ENCODE assay signal across 1 cellular context in the genomic region with DNA sequence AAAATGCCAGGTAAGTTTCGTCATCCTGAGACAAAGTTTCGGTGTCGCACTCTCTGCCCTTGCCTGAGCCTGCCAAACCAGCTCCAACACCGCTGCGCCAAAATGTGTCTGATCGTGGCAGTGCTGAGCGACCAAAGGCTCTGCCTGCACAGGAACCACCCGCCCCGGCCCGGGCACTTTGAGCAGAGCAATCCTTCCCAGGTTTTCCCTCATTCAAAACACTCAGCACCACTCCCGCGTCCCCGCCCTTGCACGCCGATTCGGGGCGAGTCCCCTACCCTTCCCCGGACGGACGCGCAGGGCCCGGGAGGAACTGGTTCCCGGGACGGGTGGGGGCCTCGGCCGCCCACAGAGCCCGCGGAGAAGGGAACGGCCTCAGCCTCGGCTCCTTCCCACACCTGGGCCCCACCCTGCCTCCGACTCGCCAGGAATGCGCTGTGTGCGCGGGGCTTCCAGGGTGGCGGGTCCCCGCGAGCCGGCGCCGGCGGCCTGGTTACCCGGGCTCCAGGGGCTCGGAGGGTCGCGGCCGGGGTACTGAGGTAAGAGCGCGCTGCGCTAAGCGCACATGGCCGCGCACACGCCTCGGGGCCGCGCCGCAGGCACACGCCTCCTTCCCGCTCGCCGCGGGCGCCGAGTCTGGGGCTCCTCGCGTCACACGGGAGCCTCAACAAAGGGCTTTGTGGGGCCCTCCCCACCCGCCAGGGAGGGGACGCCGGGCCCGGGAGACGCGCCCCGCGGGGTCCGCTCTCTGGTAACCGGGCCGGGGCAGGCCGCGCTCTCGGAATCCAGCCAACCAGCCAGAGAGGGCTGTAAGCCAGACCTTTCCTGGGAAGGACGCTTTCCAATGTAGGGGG.
TF ChIP-seq lines count a peak whose summit lies in the region.

A gene with protein sequence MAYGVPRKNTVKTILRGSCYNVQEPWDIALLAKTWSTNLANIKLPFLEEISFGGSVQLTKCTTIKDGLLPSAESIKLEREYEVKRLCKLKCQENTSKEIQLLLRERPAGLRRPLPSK (minus strand): TSS at position 638 of the 854 bp plus-strand sequence. CDS start 902 bp downstream, outside the sequence.

TF ChIP-seq in A549, 52 proteins besides CTCF, POLR2A, EP300 and RAD21 (continued from another document):
- TF ChIP-seq E2F6 (IDR thresholded peaks at IDR 0.05; ENCODE audit: borderline replicate concordance, low read depth) (peak; percentile 82), MYC (IDR thresholded peaks at IDR 0.05; ENCODE audit: borderline replicate concordance, low read length) (peak; percentile 36; the same call in 1 of the 2 replicates), NPAS2 (CRISPR knock-in tag; IDR thresholded peaks at IDR 0.05; ENCODE audit: borderline replicate concordance) (no peak), RCOR1 (IDR thresholded peaks at IDR 0.05; ENCODE audit: low read depth, low read length) (no peak), PHF8 (IDR thresholded peaks at IDR 0.05; ENCODE audit: borderline replicate concordance, low read depth) (peak; percentile 72), SMC3 (IDR thresholded peaks at IDR 0.05) (peak; percentile 15; the same call in 1 of the 3 replicates)
- TF ChIP-seq, protein P1, sequence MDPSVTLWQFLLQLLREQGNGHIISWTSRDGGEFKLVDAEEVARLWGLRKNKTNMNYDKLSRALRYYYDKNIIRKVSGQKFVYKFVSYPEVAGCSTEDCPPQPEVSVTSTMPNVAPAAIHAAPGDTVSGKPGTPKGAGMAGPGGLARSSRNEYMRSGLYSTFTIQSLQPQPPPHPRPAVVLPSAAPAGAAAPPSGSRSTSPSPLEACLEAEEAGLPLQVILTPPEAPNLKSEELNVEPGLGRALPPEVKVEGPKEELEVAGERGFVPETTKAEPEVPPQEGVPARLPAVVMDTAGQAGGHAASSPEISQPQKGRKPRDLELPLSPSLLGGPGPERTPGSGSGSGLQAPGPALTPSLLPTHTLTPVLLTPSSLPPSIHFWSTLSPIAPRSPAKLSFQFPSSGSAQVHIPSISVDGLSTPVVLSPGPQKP (IDR thresholded peaks at IDR 0.05; ENCODE audit: low read depth, low read length) = no peak
